ENCODE assay signal across 8 cellular contexts in genomic region chr2:55014962-55015939, GRCh38. TPM values are rescaled to one million over a fixed set of nuclear protein-coding genes. Genes with fewer than 3 reads are reported as not detected.
DNase-seq lines count a peak whose midpoint lies in the region; ATAC-seq and TF ChIP-seq lines count a peak whose summit lies in the region.

No MANE protein-coding gene starts in this region.

- no peaks in the 10 kb centered on the region for H3K27me3 Mint-ChIP-seq in CD8-positive, alpha-beta memory T cell

- CTCF ChIA-PET in CD8-positive, alpha-beta memory T cell (lab: Charles Lee) = interaction anchor here (0.6 to 2.9 kb wide), 8 partner anchors 9 to 159 kb away, joined by 3 to 11 read pairs (median 4); no protein-coding TSS in a partner anchor

- intact Hi-C loops in heart right ventricle (cut with DNase I) (loop anchor here in 8 of 10 donors (1.0 to 10.0 kb wide), 11 partner anchors 32 to 207 kb away; partner anchors contain the start of gene RTN4 (in 1 of the 8)), sciatic nerve (cut with DNase I) (no loop called here)

- peak in 3 of 5 donors; percentile 41 to 63 (median 45) for DNase-seq in CD8-positive, alpha-beta memory T cell
- DNase-seq in NOMO-1 treated with dmso at 0.1 percent for 144 hours (lab: John Stamatoyannopoulos, UW; ENCODE audit: unreplicated experiment) (peak; percentile 4), amniotic epithelial cell (ENCODE audit: low read depth) (peak; percentile 77), heart right ventricle (peak in 1 of 2 donors; percentile 48), sciatic nerve (ENCODE audit: low spot score) (no peak)

- peaks cover 9% of the 10 kb centered on the region for H3K4me1 ChIP-seq in CD8-positive, alpha-beta memory T cell (ENCODE audit: insufficient read depth, low read length)
- H3K4me1 ChIP-seq in heart right ventricle = peaks cover 0 to 95% (median 52%) of the 10 kb centered on the region in 9 donors

- H3K27ac Mint-ChIP-seq in CD8-positive, alpha-beta memory T cell = peak overlapping the region in 1 of 8 donors; percentile 10

- ATAC-seq in GM21529 (IDR thresholded peaks at IDR 0.05; ENCODE audit: unreplicated experiment) = peak; percentile 31
- ATAC-seq in heart right ventricle = peak in 7 of 8 donors; percentile 64 to 87 (median 79)
- ATAC-seq in sciatic nerve = peak; percentile 89
- ATAC-seq in HG03175 (IDR thresholded peaks at IDR 0.05; ENCODE audit: unreplicated experiment) = no peak
- no peak for ATAC-seq in HG03520 (IDR thresholded peaks at IDR 0.05; ENCODE audit: unreplicated experiment)

- H3K36me3 Mint-ChIP-seq in CD8-positive, alpha-beta memory T cell = peaks cover 4 to 11% (median 4%) of the 10 kb centered on the region in 3 donors

- H3K27ac ChIP-seq in CD8-positive, alpha-beta memory T cell (ENCODE audit: low read depth, low read length) = no peak overlapping the region
- H3K27ac ChIP-seq in heart right ventricle = no peak overlapping the region

- peaks cover 52 to 85% (median 80%) of the 10 kb centered on the region in 3 donors for H3K4me1 Mint-ChIP-seq in CD8-positive, alpha-beta memory T cell

- no peak overlapping the region for H3K4me3 Mint-ChIP-seq in CD8-positive, alpha-beta memory T cell

- no peaks in the 10 kb centered on the region for H3K27me3 ChIP-seq in CD8-positive, alpha-beta memory T cell (ENCODE audit: insufficient read depth, low read length, poor library complexity, severe bottlenecking)
- H3K27me3 ChIP-seq in heart right ventricle = no peaks in the 10 kb centered on the region

- H3K9me3 Mint-ChIP-seq in CD8-positive, alpha-beta memory T cell = peaks cover 0 to 7% (median 0%) of the 10 kb centered on the region in 5 donors

- H3K36me3 ChIP-seq in CD8-positive, alpha-beta memory T cell (ENCODE audit: insufficient read depth, low read length) = no peaks in the 10 kb centered on the region
- peaks cover 0 to 16% (median 0%) of the 10 kb centered on the region in 9 donors for H3K36me3 ChIP-seq in heart right ventricle

- POLR2A ChIA-PET in CD8-positive, alpha-beta memory T cell (lab: Charles Lee) = no interaction called here

- H3K4me3 ChIP-seq in CD8-positive, alpha-beta memory T cell (ENCODE audit: low read length) = no peak overlapping the region
- H3K4me3 ChIP-seq in heart right ventricle = no peak overlapping the region

- WGBS in heart right ventricle, 2 donors = 61 to 68% methylated on average over 6 of the region's 6 CpGs

- H3K9me3 ChIP-seq in CD8-positive, alpha-beta memory T cell (ENCODE audit: low read length) = no peaks in the 10 kb centered on the region
- H3K9me3 ChIP-seq in heart right ventricle = peaks cover 0 to 10% (median 0%) of the 10 kb centered on the region in 11 donors

- peak; percentile 30 to 79 (median 70) for TF ChIP-seq CTCF in heart right ventricle (IDR thresholded peaks at IDR 0.05)

RNA-seq across cellular contexts. Expression of gene RTN4, which starts 35.0 kb away (rescaled TPM):
- 100 to 1,000 TPM; 105 to 110 TPM for total RNA-seq in CD8-positive, alpha-beta memory T cell
- polyA plus RNA-seq in CD8-positive, alpha-beta memory T cell = 100 TPM
- total RNA-seq in heart right ventricle (100 to 1,000 TPM in 5 of 10 donors, 10 to 100 TPM in 5; 40.6 to 163 (median 95.3) TPM), sciatic nerve (254 TPM)
- 100 to 1,000 TPM in 1 of 2 donors, 10 to 100 TPM in 1; 82.8 to 126 TPM for polyA plus RNA-seq in heart right ventricle

Comparison
In these comparisons a context has a peak if more than half of its experiments do, and no peak if none do; other contexts are left out.
1. ATAC-seq: peak in GM21529 (single experiment), heart right ventricle (7 of 8) and sciatic nerve (single experiment); none in HG03175 (single experiment) and HG03520 (single experiment).